Comparison of ENCODE assay signal across 1 cellular context in the genomic region with DNA sequence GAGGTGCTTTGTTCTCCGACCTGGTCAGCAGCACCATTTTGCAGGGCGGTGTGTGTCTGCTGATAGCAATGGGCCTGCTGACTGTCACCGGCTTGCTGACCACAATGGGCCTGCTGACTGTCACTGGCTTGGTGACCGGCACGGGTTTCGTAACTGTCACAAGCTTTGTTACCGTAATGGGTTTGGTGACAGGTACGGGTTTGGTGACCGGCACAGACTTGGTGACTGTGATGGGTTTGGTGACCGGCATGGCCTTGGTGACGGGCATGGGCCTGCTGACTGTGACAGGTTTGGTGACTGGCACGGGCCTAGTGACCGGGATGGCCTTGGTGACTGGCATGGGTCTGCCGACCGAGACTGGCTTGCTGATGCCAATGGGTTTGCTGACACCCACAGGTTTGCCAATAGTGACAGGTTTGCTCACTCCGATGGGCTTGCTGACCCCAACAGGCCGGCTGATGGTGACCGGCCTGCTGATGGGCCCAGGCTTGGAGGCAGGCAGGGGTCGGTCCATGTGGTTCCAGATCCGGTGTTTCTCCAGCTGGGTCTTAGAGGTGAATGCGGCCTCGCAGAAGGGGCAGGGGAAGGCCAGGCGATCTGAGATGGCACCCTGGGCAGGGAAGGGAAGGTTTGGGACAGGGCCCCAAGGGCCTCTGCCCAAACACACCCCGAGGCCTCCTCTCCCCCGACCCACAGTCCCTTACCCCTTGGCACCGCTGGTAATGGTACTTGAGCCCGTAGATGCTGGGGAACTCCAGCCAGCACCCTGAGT.
TF ChIP-seq lines count a peak whose summit lies in the region.

No MANE protein-coding gene starts in this region.

TF ChIP-seq in GM12878, 131 proteins besides CTCF, POLR2A, EP300 and RAD21:
- no peak for TF ChIP-seq ZBED1 (IDR thresholded peaks at IDR 0.05; ENCODE audit: borderline replicate concordance)
- TF ChIP-seq POLR2AphosphoS5 (IDR thresholded peaks at IDR 0.05; ENCODE audit: low read length) = no peak
- TF ChIP-seq ZNF622 (IDR thresholded peaks at IDR 0.05) = no peak
- no peak for TF ChIP-seq MEF2B (IDR thresholded peaks at IDR 0.05; ENCODE audit: partially characterized antibody, poor library complexity, severe bottlenecking)
- no peak for TF ChIP-seq CREM (IDR thresholded peaks at IDR 0.05; ENCODE audit: low read depth)
- TF ChIP-seq, protein P1, sequence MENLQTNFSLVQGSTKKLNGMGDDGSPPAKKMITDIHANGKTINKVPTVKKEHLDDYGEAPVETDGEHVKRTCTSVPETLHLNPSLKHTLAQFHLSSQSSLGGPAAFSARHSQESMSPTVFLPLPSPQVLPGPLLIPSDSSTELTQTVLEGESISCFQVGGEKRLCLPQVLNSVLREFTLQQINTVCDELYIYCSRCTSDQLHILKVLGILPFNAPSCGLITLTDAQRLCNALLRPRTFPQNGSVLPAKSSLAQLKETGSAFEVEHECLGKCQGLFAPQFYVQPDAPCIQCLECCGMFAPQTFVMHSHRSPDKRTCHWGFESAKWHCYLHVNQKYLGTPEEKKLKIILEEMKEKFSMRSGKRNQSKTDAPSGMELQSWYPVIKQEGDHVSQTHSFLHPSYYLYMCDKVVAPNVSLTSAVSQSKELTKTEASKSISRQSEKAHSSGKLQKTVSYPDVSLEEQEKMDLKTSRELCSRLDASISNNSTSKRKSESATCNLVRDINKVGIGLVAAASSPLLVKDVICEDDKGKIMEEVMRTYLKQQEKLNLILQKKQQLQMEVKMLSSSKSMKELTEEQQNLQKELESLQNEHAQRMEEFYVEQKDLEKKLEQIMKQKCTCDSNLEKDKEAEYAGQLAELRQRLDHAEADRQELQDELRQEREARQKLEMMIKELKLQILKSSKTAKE (IDR thresholded peaks at IDR 0.05; ENCODE audit: low read depth, poor library complexity, severe bottlenecking) = no peak
- TF ChIP-seq EGR1 (IDR thresholded peaks at IDR 0.05; ENCODE audit: borderline replicate concordance in 1 of 2, low read depth in 2 of 2, low read length in 2 of 2) = no peak
- TF ChIP-seq, protein P2, sequence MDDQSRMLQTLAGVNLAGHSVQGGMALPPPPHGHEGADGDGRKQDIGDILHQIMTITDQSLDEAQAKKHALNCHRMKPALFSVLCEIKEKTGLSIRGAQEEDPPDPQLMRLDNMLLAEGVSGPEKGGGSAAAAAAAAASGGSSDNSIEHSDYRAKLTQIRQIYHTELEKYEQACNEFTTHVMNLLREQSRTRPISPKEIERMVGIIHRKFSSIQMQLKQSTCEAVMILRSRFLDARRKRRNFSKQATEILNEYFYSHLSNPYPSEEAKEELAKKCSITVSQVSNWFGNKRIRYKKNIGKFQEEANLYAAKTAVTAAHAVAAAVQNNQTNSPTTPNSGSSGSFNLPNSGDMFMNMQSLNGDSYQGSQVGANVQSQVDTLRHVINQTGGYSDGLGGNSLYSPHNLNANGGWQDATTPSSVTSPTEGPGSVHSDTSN (IDR thresholded peaks at IDR 0.05; ENCODE audit: insufficient replicate concordance, low read depth, low read length) = no peak
- TF ChIP-seq ZNF384 (IDR thresholded peaks at IDR 0.05; ENCODE audit: borderline replicate concordance, low read depth, low read length) = no peak
- TF ChIP-seq RBBP5 (conservative IDR thresholded peaks at IDR 0.05) = no peak
- TF ChIP-seq, protein P3, sequence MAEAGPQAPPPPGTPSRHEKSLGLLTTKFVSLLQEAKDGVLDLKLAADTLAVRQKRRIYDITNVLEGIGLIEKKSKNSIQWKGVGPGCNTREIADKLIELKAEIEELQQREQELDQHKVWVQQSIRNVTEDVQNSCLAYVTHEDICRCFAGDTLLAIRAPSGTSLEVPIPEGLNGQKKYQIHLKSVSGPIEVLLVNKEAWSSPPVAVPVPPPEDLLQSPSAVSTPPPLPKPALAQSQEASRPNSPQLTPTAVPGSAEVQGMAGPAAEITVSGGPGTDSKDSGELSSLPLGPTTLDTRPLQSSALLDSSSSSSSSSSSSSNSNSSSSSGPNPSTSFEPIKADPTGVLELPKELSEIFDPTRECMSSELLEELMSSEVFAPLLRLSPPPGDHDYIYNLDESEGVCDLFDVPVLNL (IDR thresholded peaks at IDR 0.05; ENCODE audit: low read depth, low read length) = no peak
- TF ChIP-seq TCF12 (IDR thresholded peaks at IDR 0.05; ENCODE audit: low read depth, low read length) = no peak
- TF ChIP-seq YBX1 (IDR thresholded peaks at IDR 0.05) = no peak
- no peak for TF ChIP-seq YY1 (IDR thresholded peaks at IDR 0.05; ENCODE audit: low read depth, low read length)
- TF ChIP-seq SMC3 (IDR thresholded peaks at IDR 0.05; ENCODE audit: borderline replicate concordance, low read length) = no peak
- TF ChIP-seq SMAD5 (IDR thresholded peaks at IDR 0.05; ENCODE audit: low read depth) = no peak
- no peak for TF ChIP-seq GABPA (IDR thresholded peaks at IDR 0.05; ENCODE audit: low read depth)
